1 cellular context compared by ENCODE assay signal in the genomic region with DNA sequence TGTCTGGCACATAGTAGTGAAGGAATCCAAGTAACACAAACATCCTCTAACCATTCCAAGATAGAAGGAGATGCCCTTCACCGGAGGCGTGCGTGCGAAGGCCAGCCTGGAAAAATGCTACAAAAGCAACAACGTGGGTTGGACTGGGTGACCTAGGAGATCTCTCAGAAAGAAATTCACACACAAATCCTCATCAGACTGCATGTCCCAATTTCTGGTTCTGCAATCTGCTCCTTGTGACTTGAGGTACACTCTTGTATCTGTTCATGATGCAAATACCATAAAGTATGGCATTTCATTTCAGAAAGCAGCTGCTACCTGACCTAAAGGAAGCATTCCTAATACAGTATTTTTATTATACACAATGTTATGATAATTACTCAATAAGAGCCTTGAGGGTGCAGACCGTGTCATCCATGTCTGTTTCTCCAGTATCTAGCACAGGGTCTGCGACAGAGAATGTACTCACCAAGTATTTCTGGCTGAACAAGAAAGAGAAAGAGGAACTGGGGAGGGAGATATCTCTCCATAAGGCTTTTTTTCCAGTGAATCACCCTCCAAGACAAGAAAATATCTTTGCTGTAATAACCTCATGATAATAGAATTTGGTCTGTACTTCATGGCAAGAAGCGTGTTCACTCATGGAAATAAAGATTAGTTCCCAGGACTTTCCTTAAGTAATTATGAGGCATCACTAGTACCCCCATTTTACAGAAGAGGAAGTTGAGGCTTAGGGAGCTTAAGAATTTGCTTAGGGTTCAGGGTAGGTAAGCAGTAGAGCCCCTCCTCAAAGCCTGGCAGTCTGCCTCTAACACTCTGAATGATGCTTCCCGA.
TF ChIP-seq lines count a peak whose summit lies in the region.

No MANE protein-coding gene starts in this region.

TF ChIP-seq in K562, 482 proteins besides CTCF, POLR2A, EP300 and RAD21 (continued from another document):
- TF ChIP-seq RBM25 (IDR thresholded peaks at IDR 0.05; ENCODE audit: low read depth, low read length, severe bottlenecking), result peak; percentile 87
- peak; percentile 34; the same call in 1 of the 2 replicates for TF ChIP-seq BCOR (IDR thresholded peaks at IDR 0.05)
- TF ChIP-seq ZNF551 (CRISPR knock-in tag; IDR thresholded peaks at IDR 0.05), result no peak
- no peak for TF ChIP-seq ZNF561 (CRISPR knock-in tag; conservative IDR thresholded peaks at IDR 0.05)
- peak; percentile 40; the same call in 1 of the 2 replicates for TF ChIP-seq SPI1 (IDR thresholded peaks at IDR 0.05; ENCODE audit: borderline replicate concordance, low read depth, low read length)
- TF ChIP-seq, protein P1, sequence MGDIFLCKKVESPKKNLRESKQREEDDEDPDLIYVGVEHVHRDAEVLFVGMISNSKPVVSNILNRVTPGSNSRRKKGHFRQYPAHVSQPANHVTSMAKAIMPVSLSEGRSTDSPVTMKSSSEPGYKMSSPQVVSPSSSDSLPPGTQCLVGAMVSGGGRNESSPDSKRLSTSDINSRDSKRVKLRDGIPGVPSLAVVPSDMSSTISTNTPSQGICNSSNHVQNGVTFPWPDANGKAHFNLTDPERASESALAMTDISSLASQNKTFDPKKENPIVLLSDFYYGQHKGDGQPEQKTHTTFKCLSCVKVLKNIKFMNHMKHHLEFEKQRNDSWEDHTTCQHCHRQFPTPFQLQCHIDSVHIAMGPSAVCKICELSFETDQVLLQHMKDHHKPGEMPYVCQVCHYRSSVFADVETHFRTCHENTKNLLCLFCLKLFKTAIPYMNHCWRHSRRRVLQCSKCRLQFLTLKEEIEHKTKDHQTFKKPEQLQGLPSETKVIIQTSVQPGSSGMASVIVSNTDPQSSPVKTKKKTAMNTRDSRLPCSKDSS (IDR thresholded peaks at IDR 0.05; ENCODE audit: low read depth, partially characterized antibody), result no peak
